16 cellular contexts compared by ENCODE assay signal in the genomic region with DNA sequence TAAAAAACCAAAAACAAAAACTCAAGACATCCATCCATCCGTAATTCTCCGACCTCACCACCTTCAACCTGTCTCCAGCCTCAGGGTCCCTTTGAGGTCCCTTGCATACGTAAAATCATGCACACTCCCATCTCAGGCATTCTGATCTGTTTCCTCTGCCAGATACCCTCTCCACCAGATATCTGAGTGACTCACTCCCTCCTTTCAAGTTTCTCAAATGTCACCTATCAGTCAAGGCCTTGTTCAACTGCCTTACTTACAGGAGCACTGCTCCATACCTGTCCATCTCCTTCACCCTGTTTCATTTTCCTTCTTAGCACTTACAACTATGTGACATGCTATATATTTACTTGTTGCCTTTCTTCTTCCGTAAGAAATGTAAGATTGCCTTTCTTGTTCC.
"Had no signal": no experiment of that assay in that cellular context is flagged by ENCODE, and none has a peak within 500 bp of the region (broad histone marks: within the 10 kb centered on the region; RNA-seq: fewer than 3 reads in every experiment).

No MANE protein-coding gene starts in this region.

- DNase-seq: activated CD8-positive, alpha-beta memory T cell treated with anti-CD3 and anti-CD28 coated beads, Interleukin-2, amount 10 ng/mL, durations not matched to agents 7 days and 5 days; activated T-cell treated with anti-CD3 and anti-CD28 coated beads, Interleukin-2, amount 50 U/mL, for 48 hours; dermis blood vessel endothelial cell; effector memory CD8-positive, alpha-beta T cell; head of caudate nucleus; immature natural killer cell; naive B cell; pancreas; stimulated activated CD4-positive, alpha-beta T cell treated with anti-CD3 and anti-CD28 coated beads, Interleukin-1b, Interleukin-23, amount 100 ng/mL, for 48 hours; T-cell; T-helper 9 cell; thyroid gland; uterus had no signal

- H3K27me3 ChIP-seq: neural progenitor cell, pancreas, thyroid gland, uterus had no signal

- H3K36me3 Mint-ChIP-seq: neural progenitor cell had no signal

- H3K27ac ChIP-seq: epithelial cell of prostate, neural progenitor cell, pancreas, thyroid gland, uterus had no signal

- H3K4me3 Mint-ChIP-seq: activated CD8-positive, alpha-beta memory T cell treated with anti-CD3 and anti-CD28 coated beads, Interleukin-2, amount 10 ng/mL, durations not matched to agents 7 days and 5 days; effector memory CD8-positive, alpha-beta T cell; immature natural killer cell; naive B cell; neural progenitor cell; T-cell had no signal

- H3K9me3 Mint-ChIP-seq: effector memory CD8-positive, alpha-beta T cell; immature natural killer cell; naive B cell; neural progenitor cell; T-cell had no signal

- H3K4me1 ChIP-seq: neural progenitor cell, pancreas, thyroid gland, uterus had no signal

- ATAC-seq: activated CD4-positive, CD25-positive, alpha-beta regulatory T cell treated with anti-CD3 and anti-CD28 coated beads, Interleukin-2, amount 50 U/mL, for 24 hours; activated CD8-positive, alpha-beta memory T cell treated with anti-CD3 and anti-CD28 coated beads, Interleukin-2, amount 10 ng/mL, durations not matched to agents 7 days and 5 days; effector memory CD8-positive, alpha-beta T cell; pancreas; T-cell had no signal

- H3K4me1 Mint-ChIP-seq: activated CD8-positive, alpha-beta memory T cell treated with anti-CD3 and anti-CD28 coated beads, Interleukin-2, amount 10 ng/mL, durations not matched to agents 7 days and 5 days; immature natural killer cell; naive B cell; T-cell had no signal

- H3K27me3 Mint-ChIP-seq: activated CD8-positive, alpha-beta memory T cell treated with anti-CD3 and anti-CD28 coated beads, Interleukin-2, amount 10 ng/mL, durations not matched to agents 7 days and 5 days; effector memory CD8-positive, alpha-beta T cell; naive B cell; T-cell had no signal

- H3K27ac Mint-ChIP-seq: activated CD8-positive, alpha-beta memory T cell treated with anti-CD3 and anti-CD28 coated beads, Interleukin-2, amount 10 ng/mL, durations not matched to agents 7 days and 5 days; effector memory CD8-positive, alpha-beta T cell; immature natural killer cell; neural progenitor cell; T-cell had no signal
